Comparison of ENCODE assay signal across 19 cellular contexts in the genomic region with DNA sequence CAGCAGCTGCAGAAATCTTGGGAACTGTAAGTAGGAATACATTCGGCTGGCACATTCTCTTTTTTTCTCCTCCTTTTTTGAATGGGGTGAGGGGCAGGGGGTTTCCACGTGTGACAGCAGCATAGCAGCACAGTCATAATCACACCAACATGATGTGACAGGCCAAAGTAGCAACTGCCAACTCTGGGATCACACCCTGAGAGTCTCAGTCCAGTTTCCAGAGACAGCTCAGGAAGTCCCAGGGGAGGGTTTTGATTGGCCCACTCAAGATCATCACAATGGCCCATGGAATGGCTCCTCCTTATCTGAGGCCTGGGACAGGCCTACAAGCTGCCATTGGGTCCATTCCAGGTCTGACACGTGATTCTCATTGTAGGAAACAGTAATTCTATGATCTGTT.
"Had no signal": no experiment of that assay in that cellular context is flagged by ENCODE, and none has a peak within 500 bp of the region (broad histone marks: within the 10 kb centered on the region; RNA-seq: fewer than 3 reads in every experiment).

No MANE protein-coding gene starts in this region.

- H3K27me3 ChIP-seq: ascending aorta, brain microvascular endothelial cell, left lung, ovary, thyroid gland had no signal

- H3K9me3 ChIP-seq: ascending aorta, esophagus squamous epithelium, left lung, neutrophil, ovary, prostate gland, thyroid gland had no signal

- FAIRE-seq: keratinocyte had no signal

- H3K4me3 ChIP-seq: ascending aorta, esophagus squamous epithelium, left lung, ovary, prostate gland, thyroid gland had no signal

- H3K36me3 ChIP-seq: ascending aorta, brain microvascular endothelial cell, esophagus squamous epithelium, left lung, neutrophil, ovary, prostate gland, thyroid gland had no signal

- DNase-seq: activated CD4-positive, alpha-beta memory T cell treated with anti-CD3 and anti-CD28 coated beads, Interleukin-2, amount 10 ng/mL, durations not matched to agents 7 days and 5 days; activated CD4-positive, alpha-beta T cell treated with anti-CD3 and anti-CD28 coated beads, Interleukin-2, amount 10 ng/mL, durations not matched to agents 24 days and 14 days; activated effector memory CD4-positive, alpha-beta T cell treated with anti-CD3 and anti-CD28 coated beads, Interleukin-2, amount 50 U/mL, for 16 hours; activated T-cell treated with anti-CD3 and anti-CD28 coated beads for 4 hours; brain microvascular endothelial cell; cortex of kidney; endodermal cell; esophagus squamous epithelium; left lung; mammary epithelial cell; ovary; stimulated activated CD4-positive, alpha-beta T cell treated with anti-CD3 and anti-CD28 coated beads, Interleukin-4, amount 100 ng/mL, for 24 hours; stimulated activated naive CD8-positive, alpha-beta T cell treated with anti-CD3 and anti-CD28 coated beads, Interleukin-15, Interleukin-2, amounts not matched to agents 100 U/mL and 50 U/mL, for 24 hours; thyroid gland had no signal

- H3K27ac ChIP-seq: ascending aorta, brain microvascular endothelial cell, left lung, neutrophil, ovary, prostate gland, thyroid gland had no signal

- H3K4me1 ChIP-seq: ascending aorta, left lung, prostate gland, thyroid gland had no signal

- ATAC-seq: activated CD4-positive, CD25-positive, alpha-beta regulatory T cell treated with anti-CD3 and anti-CD28 coated beads, Interleukin-2, amount 50 U/mL, for 24 hours; left lung; stimulated activated naive CD8-positive, alpha-beta T cell treated with anti-CD3 and anti-CD28 coated beads, Interleukin-15, Interleukin-2, amounts not matched to agents 100 U/mL and 50 U/mL, for 24 hours had no signal
